Comparison of ENCODE assay signal across 9 cellular contexts in the genomic region with DNA sequence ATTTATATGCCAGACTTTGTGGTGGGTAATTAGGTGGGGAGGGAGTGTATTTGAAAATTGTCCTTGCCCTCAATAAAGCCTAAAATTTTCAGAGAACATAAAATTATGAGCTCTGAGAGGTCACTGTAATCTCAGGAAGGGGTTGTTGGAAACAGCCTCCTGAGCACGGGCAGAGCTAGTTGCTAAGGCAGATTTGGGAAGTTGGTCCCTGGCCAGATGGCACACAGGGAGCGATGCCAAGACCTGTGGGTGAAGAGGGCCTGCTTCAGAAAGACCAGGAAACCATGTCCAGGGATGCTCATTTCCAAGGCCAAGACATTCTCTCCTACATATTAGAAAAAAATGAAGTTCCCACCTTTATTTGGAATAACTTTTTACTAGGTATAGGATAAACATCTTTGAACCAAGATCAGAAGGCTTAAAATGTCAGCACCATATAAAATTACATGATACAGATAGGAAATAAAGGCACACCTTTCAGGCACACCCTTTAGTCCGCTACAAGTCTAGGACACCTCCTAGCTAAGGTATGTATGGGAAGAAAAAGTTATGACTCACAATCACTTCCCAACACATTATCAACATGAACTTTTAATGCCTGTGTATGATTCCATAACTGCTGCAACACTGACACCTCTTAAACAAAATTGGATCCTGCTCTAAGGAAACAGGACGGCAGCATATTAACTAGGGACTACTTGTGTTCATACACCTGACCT. TPM values are rescaled to one million over a fixed set of nuclear protein-coding genes. Genes with fewer than 3 reads are reported as not detected.
DNase-seq lines count a peak whose midpoint lies in the region; ATAC-seq and TF ChIP-seq lines count a peak whose summit lies in the region.
"Had no signal": no experiment of that assay in that cellular context is flagged by ENCODE, and none has a peak within 500 bp of the region (broad histone marks: within the 10 kb centered on the region; RNA-seq: fewer than 3 reads in every experiment).

No MANE protein-coding gene starts in this region.

- H3K27ac Mint-ChIP-seq in stimulated activated effector memory CD8-positive, alpha-beta T cell treated with anti-CD3 and anti-CD28 coated beads, Interleukin-12 subunit alpha, Interleukin-12 subunit beta, amount 100 ng/mL, for 72 hours = no peak overlapping the region
- H3K27ac Mint-ChIP-seq in activated T-helper 2 cell treated with anti-CD3 and anti-CD28 coated beads, Interferon-gamma antibody, Interleukin-2, Interleukin-4, amounts not matched to agents 10 μg/mL and 5 μg/mL and 100 μg/mL, durations not matched to agents 14 hours and 24 hours and 36 hours = no peak overlapping the region
- H3K27ac Mint-ChIP-seq in glutamatergic neuron (ENCODE audit: unreplicated experiment) = no peak overlapping the region
- H3K27ac Mint-ChIP-seq: T-helper 1 cell treated with Interleukin-12 subunit alpha and Interleukin-12 subunit beta and Interleukin-4 antibody, amounts not matched to agents 30 μg/mL and 1 μg/mL, for 36 hours had no signal

- no peaks in the 10 kb centered on the region for H3F3A ChIP-seq in PC-3 (ENCODE audit: low read length, unreplicated experiment)

- H3K4me1 ChIP-seq in PC-3 (ENCODE audit: insufficient read depth, low read length) = peaks cover 24% of the 10 kb centered on the region
- peaks cover 0 to 27% (median 12%) of the 10 kb centered on the region in 12 donors for H3K4me1 ChIP-seq in heart left ventricle

- no peaks in the 10 kb centered on the region for H3K9me3 ChIP-seq in PC-3 (ENCODE audit: low read length)
- H3K9me3 ChIP-seq in heart left ventricle = no peaks in the 10 kb centered on the region

- CTCF ChIA-PET in PC-3 (lab: Charles Lee) = no interaction called here

- peaks cover 30% of the 10 kb centered on the region for H3K79me2 ChIP-seq in PC-3 (ENCODE audit: low read length)

- H3K27me3 Mint-ChIP-seq in activated T-helper 2 cell treated with anti-CD3 and anti-CD28 coated beads, Interferon-gamma antibody, Interleukin-2, Interleukin-4, amounts not matched to agents 10 μg/mL and 5 μg/mL and 100 μg/mL, durations not matched to agents 14 hours and 24 hours and 36 hours (ENCODE audit: low read depth) = peaks cover 45% of the 10 kb centered on the region
- H3K27me3 Mint-ChIP-seq in glutamatergic neuron (ENCODE audit: unreplicated experiment) = peaks cover 15% of the 10 kb centered on the region

- H3K27me3 ChIP-seq in PC-3 (ENCODE audit: low read length) (no peaks in the 10 kb centered on the region), heart left ventricle (no peaks in the 10 kb centered on the region)

- peak overlapping the region; percentile 97; the same call in 1 of the 2 replicates for H3K4me3 ChIP-seq in PC-3 (ENCODE audit: low read length)
- no peak overlapping the region for H3K4me3 ChIP-seq in heart left ventricle

- 57 to 60% (median 58%) methylated on average over 4 of the region's 4 CpGs for WGBS in heart left ventricle, 4 donors

- peaks cover 19% of the 10 kb centered on the region for H3K4me1 Mint-ChIP-seq in stimulated activated effector memory CD8-positive, alpha-beta T cell treated with anti-CD3 and anti-CD28 coated beads, Interleukin-12 subunit alpha, Interleukin-12 subunit beta, amount 100 ng/mL, for 72 hours
- peaks cover 24% of the 10 kb centered on the region for H3K4me1 Mint-ChIP-seq in activated T-helper 2 cell treated with anti-CD3 and anti-CD28 coated beads, Interferon-gamma antibody, Interleukin-2, Interleukin-4, amounts not matched to agents 10 μg/mL and 5 μg/mL and 100 μg/mL, durations not matched to agents 14 hours and 24 hours and 36 hours (ENCODE audit: low read depth)
- peaks cover 9% of the 10 kb centered on the region for H3K4me1 Mint-ChIP-seq in glutamatergic neuron (ENCODE audit: low read depth, unreplicated experiment)

- peak overlapping the region; percentile 93 for H3K27ac ChIP-seq in PC-3 (ENCODE audit: low read length)
- H3K27ac ChIP-seq in heart left ventricle = peak overlapping the region in 1 of 12 donors; percentile 96

- H3K36me3 ChIP-seq in PC-3 (ENCODE audit: low read depth, low read length) (no peaks in the 10 kb centered on the region), heart left ventricle (no peaks in the 10 kb centered on the region)

- peak overlapping the region; percentile 98 for H3K4me3 Mint-ChIP-seq in stimulated activated effector memory CD8-positive, alpha-beta T cell treated with anti-CD3 and anti-CD28 coated beads, Interleukin-12 subunit alpha, Interleukin-12 subunit beta, amount 100 ng/mL, for 72 hours
- H3K4me3 Mint-ChIP-seq in activated T-helper 2 cell treated with anti-CD3 and anti-CD28 coated beads, Interferon-gamma antibody, Interleukin-2, Interleukin-4, amounts not matched to agents 10 μg/mL and 5 μg/mL and 100 μg/mL, durations not matched to agents 14 hours and 24 hours and 36 hours (ENCODE audit: low read depth) = no peak overlapping the region
- H3K4me3 Mint-ChIP-seq in glutamatergic neuron (ENCODE audit: unreplicated experiment) = no peak overlapping the region

- H3K9me3 Mint-ChIP-seq in stimulated activated effector memory CD8-positive, alpha-beta T cell treated with anti-CD3 and anti-CD28 coated beads, Interleukin-12 subunit alpha, Interleukin-12 subunit beta, amount 100 ng/mL, for 72 hours = no peaks in the 10 kb centered on the region
- H3K9me3 Mint-ChIP-seq in activated T-helper 2 cell treated with anti-CD3 and anti-CD28 coated beads, Interferon-gamma antibody, Interleukin-2, Interleukin-4, amounts not matched to agents 10 μg/mL and 5 μg/mL and 100 μg/mL, durations not matched to agents 14 hours and 24 hours and 36 hours = no peaks in the 10 kb centered on the region
- H3K9me3 Mint-ChIP-seq in glutamatergic neuron (ENCODE audit: unreplicated experiment) = peaks cover 17% of the 10 kb centered on the region
- H3K9me3 Mint-ChIP-seq: T-helper 1 cell treated with Interleukin-12 subunit alpha and Interleukin-12 subunit beta and Interleukin-4 antibody, amounts not matched to agents 30 μg/mL and 1 μg/mL, for 36 hours had no signal

- no peaks in the 10 kb centered on the region for H3K9me2 ChIP-seq in PC-3 (replicated peaks; ENCODE audit: low read length)

- H2AFZ ChIP-seq in PC-3 (ENCODE audit: low read length) = no peak overlapping the region

- peak overlapping the region; percentile 92 for H3K9ac ChIP-seq in PC-3 (ENCODE audit: low read length)

- intact Hi-C loops in PC-3 (cut with micrococcal nuclease) = loop anchor here (1.0 to 10.0 kb wide), 8 partner anchors 85 to 913 kb away; a partner anchor contains a TSS
- intact Hi-C loops in heart left ventricle (cut with DNase I) = loop anchor here in 9 of 10 donors (5.0 to 10.0 kb wide), 12 partner anchors 55 to 927 kb away; no protein-coding TSS in a partner anchor
- intact Hi-C loops in activated T-helper 2 cell treated with anti-CD3 and anti-CD28 coated beads, Interferon-gamma antibody, Interleukin-2, Interleukin-4, amounts not matched to agents 10 μg/mL and 5 μg/mL and 100 μg/mL, durations not matched to agents 14 hours and 24 hours and 36 hours (cut with micrococcal nuclease) = loop anchor here (2.0 to 5.0 kb wide), 8 partner anchors 67 to 1402 kb away; a partner anchor contains a TSS

- peak; percentile 21 for DNase-seq in HCEC 1CT
- peak; percentile 71 for DNase-seq in PC-3
- DNase-seq in heart left ventricle = peak; percentile 53 to 66 (median 55)
- DNase-seq in stimulated activated effector memory CD8-positive, alpha-beta T cell treated with anti-CD3 and anti-CD28 coated beads, Interleukin-12 subunit alpha, Interleukin-12 subunit beta, amount 100 ng/mL, for 72 hours (ENCODE audit: low spot score in 2 of 2) = no peak
- no peak for DNase-seq in germinal center (ENCODE audit: low spot score)
- DNase-seq in activated T-helper 2 cell treated with anti-CD3 and anti-CD28 coated beads, Interferon-gamma antibody, Interleukin-2, Interleukin-4, amounts not matched to agents 10 μg/mL and 5 μg/mL and 100 μg/mL, durations not matched to agents 14 hours and 24 hours and 36 hours (ENCODE audit: low spot score) = no peak
- DNase-seq in glutamatergic neuron = no peak

- TF ChIP-seq CTCF in PC-3 (conservative IDR thresholded peaks at IDR 0.05; ENCODE audit: low read depth, low read length) (no peak), heart left ventricle (IDR thresholded peaks at IDR 0.05) (no peak), glutamatergic neuron (IDR thresholded peaks at IDR 0.05; ENCODE audit: partially characterized antibody, unreplicated experiment) (no peak)

- H3K4me2 ChIP-seq in PC-3 (ENCODE audit: low read length) = peak overlapping the region; percentile 96

- TF ChIP-seq POLR2A in heart left ventricle (IDR thresholded peaks at IDR 0.05) = no peak

- peaks cover 23% of the 10 kb centered on the region for H3K36me3 Mint-ChIP-seq in stimulated activated effector memory CD8-positive, alpha-beta T cell treated with anti-CD3 and anti-CD28 coated beads, Interleukin-12 subunit alpha, Interleukin-12 subunit beta, amount 100 ng/mL, for 72 hours
- H3K36me3 Mint-ChIP-seq in activated T-helper 2 cell treated with anti-CD3 and anti-CD28 coated beads, Interferon-gamma antibody, Interleukin-2, Interleukin-4, amounts not matched to agents 10 μg/mL and 5 μg/mL and 100 μg/mL, durations not matched to agents 14 hours and 24 hours and 36 hours (ENCODE audit: low read depth) = peaks cover 7% of the 10 kb centered on the region
- no peaks in the 10 kb centered on the region for H3K36me3 Mint-ChIP-seq in glutamatergic neuron (ENCODE audit: unreplicated experiment)

- peak; percentile 16 for ATAC-seq in PC-3
- ATAC-seq in heart left ventricle = no peak
- ATAC-seq in stimulated activated effector memory CD8-positive, alpha-beta T cell treated with anti-CD3 and anti-CD28 coated beads, Interleukin-12 subunit alpha, Interleukin-12 subunit beta, amount 100 ng/mL, for 72 hours = no peak
- ATAC-seq in HG03135 (IDR thresholded peaks at IDR 0.05; ENCODE audit: unreplicated experiment) = no peak

- POLR2A ChIA-PET in PC-3 (lab: Charles Lee; ENCODE audit: unreplicated experiment) = interaction anchor here (0.5 to 0.7 kb wide), 5 partner anchors 13 to 903 kb away, joined by 3 to 10 read pairs (median 6); no protein-coding TSS in a partner anchor

- no TSS peak for BruUV-seq in PC-3 (replicated peaks; lab: Mats Ljungman, UMichigan)

- peaks cover 7% of the 10 kb centered on the region; the same call in 1 of the 2 replicates for H4K20me1 ChIP-seq in PC-3 (ENCODE audit: low read length)

RNA-seq across cellular contexts. Expression of a gene that starts 2.2 kb away (rescaled TPM):
- total RNA-seq in PC-3 (2014; rRNA removed) = 15.5 and 19.2 TPM in 2 replicates
- 10 to 100 TPM; 11.0 to 32.5 (median 22.9) TPM for total RNA-seq in heart left ventricle
- 10 to 100 TPM in 1 of 2 donors, 1 to 10 TPM in 1; 5.9 to 11.0 TPM for polyA plus RNA-seq in heart left ventricle
- 7.2 and 8.4 TPM in 2 replicates for total RNA-seq in activated T-helper 2 cell treated with anti-CD3 and anti-CD28 coated beads, Interferon-gamma antibody, Interleukin-2, Interleukin-4, amounts not matched to agents 10 μg/mL and 5 μg/mL and 100 μg/mL, durations not matched to agents 14 hours and 24 hours and 36 hours
- 29.9 TPM for total RNA-seq in glutamatergic neuron (ENCODE audit: unreplicated experiment)

Comparison
In these comparisons a context has a peak if more than half of its experiments do, and no peak if none do; other contexts are left out.
1. DNase-seq: peak in HCEC 1CT (single experiment), PC-3 (single experiment) and heart left ventricle (5 of 5); none in stimulated activated effector memory CD8-positive, alpha-beta T cell treated with anti-CD3 and anti-CD28 coated beads, Interleukin-12 subunit alpha, Interleukin-12 subunit beta, amount 100 ng/mL, for 72 hours (0 of 2), germinal center (single experiment), activated T-helper 2 cell treated with anti-CD3 and anti-CD28 coated beads, Interferon-gamma antibody, Interleukin-2, Interleukin-4, amounts not matched to agents 10 μg/mL and 5 μg/mL and 100 μg/mL, durations not matched to agents 14 hours and 24 hours and 36 hours (single experiment) and glutamatergic neuron (single experiment).